8 cellular contexts compared by ENCODE assay signal in the genomic region with DNA sequence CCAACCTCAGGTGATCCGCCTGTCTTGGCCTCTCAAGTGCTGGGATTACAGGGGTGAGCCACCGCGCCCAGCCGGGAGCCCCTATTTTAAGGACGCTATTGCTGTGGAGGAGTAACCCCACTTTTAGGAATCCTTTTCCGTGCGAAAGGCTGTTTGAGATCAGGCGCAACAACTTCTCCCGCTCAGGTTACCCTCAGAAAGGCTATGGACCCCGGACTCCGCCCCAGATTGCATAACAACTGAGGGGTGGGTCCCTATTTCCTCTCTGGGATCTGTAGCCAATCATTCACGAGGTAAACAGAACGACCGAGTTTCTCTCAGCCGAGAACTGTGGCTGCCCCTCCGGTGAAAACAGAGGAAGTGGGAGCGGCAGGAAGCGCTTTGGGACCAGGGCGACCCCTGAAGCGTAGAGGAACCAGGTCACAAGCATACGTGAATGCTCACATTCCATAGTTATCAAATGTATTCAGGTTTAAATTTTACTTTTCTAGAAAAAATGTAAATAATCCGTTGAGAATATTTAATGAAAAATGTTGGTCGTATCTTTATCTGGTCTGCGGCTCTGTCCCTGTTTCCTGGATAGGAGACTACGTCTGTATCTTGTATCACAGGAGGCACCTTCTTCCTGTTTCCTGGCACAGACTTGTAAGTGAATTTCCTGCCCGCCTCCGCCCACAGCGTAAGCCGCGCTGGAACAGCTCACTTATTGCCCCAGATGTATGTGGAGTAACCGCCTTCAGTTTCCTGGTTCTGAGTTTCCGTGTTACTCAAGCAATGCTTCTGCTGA. TPM values are rescaled to one million over a fixed set of nuclear protein-coding genes. Genes with fewer than 3 reads are reported as not detected.
DNase-seq lines count a peak whose midpoint lies in the region; ATAC-seq, FAIRE-seq and TF ChIP-seq lines count a peak whose summit lies in the region.

No MANE protein-coding gene starts in this region.

- no peaks in the 10 kb centered on the region for H3K9me3 ChIP-seq in kidney (ENCODE audit: control insufficient read depth in 1 of 2, low read length in 2 of 2)

- peak; percentile 62 for TF ChIP-seq POLR2A in GM18505 (IDR thresholded peaks at IDR 0.05; ENCODE audit: borderline replicate concordance, extremely low read depth, insufficient read depth, insufficient read length)

- TF ChIP-seq CTCF in kidney (IDR thresholded peaks at IDR 0.05; ENCODE audit: borderline replicate concordance, extremely low read depth, insufficient read depth) = no peak

- DNase-seq in NCI-H2227 (lab: John Stamatoyannopoulos, UW; ENCODE audit: unreplicated experiment) = peak; percentile 87
- DNase-seq in activated CD4-positive, alpha-beta T cell treated with anti-CD3 and anti-CD28 coated beads for 48 hours = peak; percentile 94
- DNase-seq in kidney = peak; percentile 95
- peak; percentile 88 to 90 (median 88) for DNase-seq in stimulated activated CD4-positive, alpha-beta T cell treated with anti-CD3 and anti-CD28 coated beads, Interleukin-12 subunit alpha, Interleukin-12 subunit beta, amount 100 ng/mL, for 48 hours (ENCODE audit: low read depth in 2 of 3, low spot score in 1 of 3)
- no peak for DNase-seq in NCI-H524 treated with DMSO at 0.1 percent for 48 hours (lab: John Stamatoyannopoulos, UW)

- intact Hi-C loops in kidney (cut with DNase I) = no loop called here

- ATAC-seq in GM18505 (IDR thresholded peaks at IDR 0.05; ENCODE audit: unreplicated experiment) = peak; percentile 63
- peak; percentile 73 for ATAC-seq in HG02852 (IDR thresholded peaks at IDR 0.05; ENCODE audit: unreplicated experiment)

- H3K27ac ChIP-seq in cingulate gyrus (ENCODE audit: low read depth, low read length) (peak overlapping the region; percentile 63), kidney (ENCODE audit: low read depth in 2 of 2, low read length in 2 of 2) (peak overlapping the region; percentile 91)

- H3K9ac ChIP-seq in kidney (ENCODE audit: low read length in 2 of 2) = peak overlapping the region; percentile 30 to 87

- H3K4me1 ChIP-seq in kidney (ENCODE audit: control insufficient read depth in 1 of 2, insufficient read depth in 1 of 2, low read depth in 1 of 2, low read length in 2 of 2) = no peaks in the 10 kb centered on the region

- H3K4me3 ChIP-seq in kidney (ENCODE audit: low read length in 2 of 2) = peak overlapping the region; percentile 64 to 80

- no peaks in the 10 kb centered on the region for H3K36me3 ChIP-seq in kidney (ENCODE audit: control insufficient read depth in 1 of 2, insufficient read depth in 2 of 2, low read length in 2 of 2)

- no peak for FAIRE-seq in kidney (lab: Jason Lieb, UNC)

RNA-seq across cellular contexts. Expression of gene HLA-E, which starts 26.9 kb away (rescaled TPM):
- 525 TPM for total RNA-seq in kidney
- polyA plus RNA-seq in kidney (ENCODE audit: insufficient read depth, low read depth, low replicate concordance) = 387 TPM

RNA-seq across cellular contexts. Expression of gene GNL1, which starts 40.1 kb away (rescaled TPM):
- 70.4 TPM for total RNA-seq in kidney
- polyA plus RNA-seq in kidney (ENCODE audit: insufficient read depth, low read depth, low replicate concordance) = 64.9 TPM

RNA-seq across cellular contexts. Expression of gene PRR3, which starts 40.9 kb away (rescaled TPM):
- 9.3 TPM for total RNA-seq in kidney
- polyA plus RNA-seq in kidney (ENCODE audit: insufficient read depth, low read depth, low replicate concordance) = 7.9 TPM

RNA-seq across cellular contexts. Expression of gene ABCF1, which starts 55.1 kb away (rescaled TPM):
- 47.2 TPM for total RNA-seq in kidney
- polyA plus RNA-seq in kidney (ENCODE audit: insufficient read depth, low read depth, low replicate concordance) = 32.9 TPM
